Comparison of ENCODE assay signal across 8 cellular contexts in the genomic region with DNA sequence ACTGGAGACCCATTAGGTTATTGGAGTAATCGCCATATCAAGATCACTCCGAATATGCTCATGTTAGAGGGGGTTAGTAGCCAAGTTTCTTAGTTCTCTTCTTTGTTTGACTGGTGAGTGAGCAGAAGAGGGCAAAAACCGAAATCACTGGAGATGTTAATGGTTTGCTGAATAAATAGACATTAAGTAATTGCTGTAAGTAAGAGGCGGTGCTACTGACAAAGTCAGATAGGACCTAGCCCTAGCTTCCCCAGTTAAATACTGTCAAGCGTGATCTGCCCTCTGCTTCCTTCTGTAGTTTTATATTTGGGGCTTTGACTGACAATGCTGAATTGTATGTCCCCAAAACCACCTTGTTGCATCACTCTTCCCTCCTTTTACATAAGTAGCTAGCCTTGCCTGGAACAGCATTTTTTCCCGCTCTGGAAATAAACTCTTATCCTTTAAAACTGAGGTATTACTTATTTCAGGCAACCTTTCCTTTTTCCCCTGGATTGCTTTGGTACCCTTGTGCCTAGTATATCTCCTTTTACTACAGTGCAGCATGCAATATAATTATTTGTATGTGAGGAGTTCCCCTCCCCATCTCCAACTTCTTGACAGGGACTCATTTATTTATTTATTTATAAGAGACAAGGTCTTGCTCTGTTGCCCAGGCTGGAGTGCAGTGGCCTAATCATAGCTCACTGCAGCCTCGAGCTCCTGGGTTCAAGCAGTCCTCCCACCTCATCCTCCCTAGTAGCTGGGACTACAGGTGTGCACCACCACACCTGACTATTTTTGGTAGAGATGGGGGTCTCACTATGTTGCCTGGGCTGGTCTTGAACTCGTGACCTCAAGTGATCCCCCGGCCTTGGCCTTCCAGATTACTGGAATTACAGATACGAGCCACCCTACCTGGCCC. TPM values are rescaled to one million over a fixed set of nuclear protein-coding genes. Genes with fewer than 3 reads are reported as not detected.
A peak's percentile ranks its signal among the peaks of the same experiment; 100 is the strongest.
DNase-seq lines count a peak whose midpoint lies in the region; ATAC-seq and TF ChIP-seq lines count a peak whose summit lies in the region.

No MANE protein-coding gene starts in this region.

- H3K4me1 Mint-ChIP-seq in activated naive CD4-positive, alpha-beta T cell treated with anti-CD3 and anti-CD28 coated beads for 36 hours (ENCODE audit: low read depth): peaks cover 31% of the 10 kb centered on the region

- H3K9me3 Mint-ChIP-seq in activated naive CD4-positive, alpha-beta T cell treated with anti-CD3 and anti-CD28 coated beads for 36 hours: no peaks in the 10 kb centered on the region
- no peaks in the 10 kb centered on the region for H3K9me3 Mint-ChIP-seq in activated naive CD4-positive, alpha-beta T cell treated with anti-CD3 and anti-CD28 coated beads, Interleukin-2, amount 50 U/mL, for 72 hours

- H3K9me3 ChIP-seq in WERI-Rb-1 (ENCODE audit: severe bottlenecking) (no peaks in the 10 kb centered on the region), iPS-20b (ENCODE audit: insufficient read depth, low read depth, low read length) (0 out of 2 replicates have a peak, but pooled peaks cover 3% of the 10 kb centered on the region), tibial artery (no peaks in the 10 kb centered on the region)

- H3K27me3 ChIP-seq in WERI-Rb-1 (ENCODE audit: insufficient read depth, low read depth, severe bottlenecking) (no peaks in the 10 kb centered on the region), iPS-20b (ENCODE audit: insufficient read depth, low read length) (no peaks in the 10 kb centered on the region), tibial artery (no peaks in the 10 kb centered on the region)

- no peak overlapping the region for H3K27ac Mint-ChIP-seq in activated naive CD4-positive, alpha-beta T cell treated with anti-CD3 and anti-CD28 coated beads for 36 hours
- peak overlapping the region in 1 of 2 donors; percentile 19 for H3K27ac Mint-ChIP-seq in activated naive CD4-positive, alpha-beta T cell treated with anti-CD3 and anti-CD28 coated beads, Interleukin-2, amount 50 U/mL, for 72 hours

- H3K27ac ChIP-seq in WERI-Rb-1 (peak overlapping the region; percentile 93), iPS-20b (ENCODE audit: low read length) (no peak overlapping the region), tibial artery (no peak overlapping the region)

- H3K4me3 Mint-ChIP-seq in activated naive CD4-positive, alpha-beta T cell treated with anti-CD3 and anti-CD28 coated beads for 36 hours: peak overlapping the region; percentile 24

- H3K4me1 ChIP-seq in iPS-20b (ENCODE audit: insufficient read depth, low read length) (peaks cover 7% of the 10 kb centered on the region; the same call in 1 of the 2 replicates), tibial artery (peaks cover 0 to 21% (median 17%) of the 10 kb centered on the region in 4 donors)

- TF ChIP-seq CTCF in WERI-Rb-1 (IDR thresholded peaks at IDR 0.05; ENCODE audit: low read depth, low read length) (no peak), tibial artery (IDR thresholded peaks at IDR 0.05) (no peak)

- no peak for DNase-seq in activated naive CD4-positive, alpha-beta T cell treated with anti-CD3 and anti-CD28 coated beads for 36 hours
- DNase-seq in activated naive CD4-positive, alpha-beta T cell treated with anti-CD3 and anti-CD28 coated beads, Interleukin-2, amount 50 U/mL, for 72 hours (ENCODE audit: low spot score in 2 of 2): no peak
- no peak for DNase-seq in WERI-Rb-1
- no peak for DNase-seq in tibial artery
- no peak for DNase-seq in activated CD4-positive, alpha-beta T cell treated with anti-CD3 and anti-CD28 coated beads for 4 hours
- DNase-seq in DMS53 treated with DMSO at 0.1 percent for 48 hours (lab: John Stamatoyannopoulos, UW; ENCODE audit: unreplicated experiment): no peak

- peak overlapping the region; percentile 98 for H3K4me3 ChIP-seq in WERI-Rb-1 (ENCODE audit: low read depth, low read length)
- H3K4me3 ChIP-seq in iPS-20b (ENCODE audit: low read length): peak overlapping the region; percentile 89
- peak overlapping the region; percentile 65 to 80 for H3K4me3 ChIP-seq in tibial artery

- H3K36me3 ChIP-seq in WERI-Rb-1 (peaks cover 52% of the 10 kb centered on the region), iPS-20b (ENCODE audit: insufficient read depth, low read depth, low read length) (peaks cover 46% of the 10 kb centered on the region), tibial artery (peaks cover 19 to 33% (median 23%) of the 10 kb centered on the region in 3 donors)

- peak overlapping the region; percentile 97; the same call in 1 of the 2 replicates for H3K9ac ChIP-seq in iPS-20b (ENCODE audit: low read depth, low read length)

- CTCF ChIA-PET in activated naive CD4-positive, alpha-beta T cell treated with anti-CD3 and anti-CD28 coated beads for 36 hours (lab: Charles Lee): interaction anchor here (0.5 to 0.8 kb wide), 3 partner anchors 58 to 336 kb away, joined by 3 to 4 read pairs (median 3); no protein-coding TSS in a partner anchor

- H3K36me3 Mint-ChIP-seq in activated naive CD4-positive, alpha-beta T cell treated with anti-CD3 and anti-CD28 coated beads for 36 hours (ENCODE audit: low read depth): peaks cover 34% of the 10 kb centered on the region
- H3K36me3 Mint-ChIP-seq in activated naive CD4-positive, alpha-beta T cell treated with anti-CD3 and anti-CD28 coated beads, Interleukin-2, amount 50 U/mL, for 72 hours: peaks cover 11 to 31% of the 10 kb centered on the region in 2 donors

- intact Hi-C loops in activated naive CD4-positive, alpha-beta T cell treated with anti-CD3 and anti-CD28 coated beads for 36 hours (cut with micrococcal nuclease): loop anchor here (1.0 to 10.0 kb wide), 8 partner anchors 138 to 857 kb away; a partner anchor contains a TSS
- intact Hi-C loops in tibial artery (cut with DNase I; ENCODE audit: low total_unique reads): loop anchor here (10.0 kb wide), 1 partner anchor 85 kb away; a partner anchor contains a TSS

- H3K27me3 Mint-ChIP-seq in activated naive CD4-positive, alpha-beta T cell treated with anti-CD3 and anti-CD28 coated beads for 36 hours (ENCODE audit: low read depth): peaks cover 3% of the 10 kb centered on the region

- ATAC-seq in activated naive CD4-positive, alpha-beta T cell treated with anti-CD3 and anti-CD28 coated beads, Interleukin-2, amount 50 U/mL, for 72 hours: no peak
- ATAC-seq in GM19452 (IDR thresholded peaks at IDR 0.05; ENCODE audit: unreplicated experiment): no peak

RNA-seq across cellular contexts. Expression of a gene that starts 1.4 kb away (rescaled TPM):
- 10 to 100 TPM; 57.4 to 59.9 TPM for total RNA-seq in activated naive CD4-positive, alpha-beta T cell treated with anti-CD3 and anti-CD28 coated beads for 36 hours
- 10 to 100 TPM; 43.9 to 56.2 TPM for total RNA-seq in activated naive CD4-positive, alpha-beta T cell treated with anti-CD3 and anti-CD28 coated beads, Interleukin-2, amount 50 U/mL, for 72 hours
